Comparison of ENCODE assay signal across 17 cellular contexts in the genomic region with DNA sequence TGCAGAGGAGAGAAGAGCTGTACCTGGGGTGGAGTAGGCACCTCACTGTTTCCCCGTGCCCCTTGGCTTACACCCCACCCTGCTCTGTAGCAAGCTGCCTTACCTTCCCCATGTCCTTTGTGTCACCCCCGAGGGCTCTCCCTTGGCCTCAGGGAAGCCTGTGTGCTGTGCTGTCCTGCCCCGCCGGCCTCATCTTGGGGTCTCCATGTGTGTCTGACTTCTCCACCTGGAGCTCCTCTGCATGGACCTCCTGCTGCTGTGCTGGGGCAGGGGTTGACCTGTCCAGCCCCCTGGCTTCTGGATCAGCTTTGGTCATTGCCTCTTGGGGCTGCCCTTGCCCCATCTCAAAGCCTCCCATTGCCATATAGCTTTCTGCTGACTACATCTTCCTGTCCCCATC.
"Had no signal": no experiment of that assay in that cellular context is flagged by ENCODE, and none has a peak within 500 bp of the region (broad histone marks: within the 10 kb centered on the region; RNA-seq: fewer than 3 reads in every experiment).

No MANE protein-coding gene starts in this region.

- H2AFZ ChIP-seq: neural progenitor cell, parathyroid adenoma had no signal

- H3K27ac Mint-ChIP-seq: natural killer cell, neural progenitor cell, type B pancreatic cell had no signal

- H3K9me3 ChIP-seq: heart left ventricle, sigmoid colon, suprapubic skin, thyroid gland had no signal

- H3K9me3 Mint-ChIP-seq: natural killer cell, type B pancreatic cell had no signal

- H3K27ac ChIP-seq: heart left ventricle, neural progenitor cell, parathyroid adenoma, sigmoid colon, suprapubic skin, thyroid gland had no signal

- H3K9ac ChIP-seq: neural progenitor cell, parathyroid adenoma had no signal

- H3K27me3 ChIP-seq: heart left ventricle, neural progenitor cell, sigmoid colon, suprapubic skin, thyroid gland had no signal

- H3K4me2 ChIP-seq: neural progenitor cell had no signal

- H3K4me3 ChIP-seq: heart left ventricle, neural progenitor cell, sigmoid colon, skin epidermis, suprapubic skin, thyroid gland had no signal

- H3K36me3 Mint-ChIP-seq: natural killer cell, neural progenitor cell, type B pancreatic cell had no signal

- DNase-seq: cortex of kidney; effector memory CD4-positive, alpha-beta T cell; heart left ventricle; hippocampal formation; kidney glomerular epithelial cell; mammary epithelial cell; natural killer cell; occipital lobe; sigmoid colon; stimulated activated CD4-positive, alpha-beta T cell treated with anti-CD3 and anti-CD28 coated beads, Interleukin-12 subunit alpha, Interleukin-12 subunit beta, amount 100 ng/mL, for 4 hours; stimulated activated naive CD4-positive, alpha-beta T cell treated with Interleukin-2 at 50 U/mL for 16 hours; thyroid gland had no signal

- H3K4me3 Mint-ChIP-seq: natural killer cell, neural progenitor cell, type B pancreatic cell had no signal

- H3K4me1 ChIP-seq: neural progenitor cell, parathyroid adenoma, sigmoid colon, thyroid gland had no signal

- H3K4me1 Mint-ChIP-seq: natural killer cell had no signal

- H3K36me3 ChIP-seq: heart left ventricle, neural progenitor cell, sigmoid colon, suprapubic skin, thyroid gland had no signal
